9 cellular contexts compared by ENCODE assay signal in the genomic region with DNA sequence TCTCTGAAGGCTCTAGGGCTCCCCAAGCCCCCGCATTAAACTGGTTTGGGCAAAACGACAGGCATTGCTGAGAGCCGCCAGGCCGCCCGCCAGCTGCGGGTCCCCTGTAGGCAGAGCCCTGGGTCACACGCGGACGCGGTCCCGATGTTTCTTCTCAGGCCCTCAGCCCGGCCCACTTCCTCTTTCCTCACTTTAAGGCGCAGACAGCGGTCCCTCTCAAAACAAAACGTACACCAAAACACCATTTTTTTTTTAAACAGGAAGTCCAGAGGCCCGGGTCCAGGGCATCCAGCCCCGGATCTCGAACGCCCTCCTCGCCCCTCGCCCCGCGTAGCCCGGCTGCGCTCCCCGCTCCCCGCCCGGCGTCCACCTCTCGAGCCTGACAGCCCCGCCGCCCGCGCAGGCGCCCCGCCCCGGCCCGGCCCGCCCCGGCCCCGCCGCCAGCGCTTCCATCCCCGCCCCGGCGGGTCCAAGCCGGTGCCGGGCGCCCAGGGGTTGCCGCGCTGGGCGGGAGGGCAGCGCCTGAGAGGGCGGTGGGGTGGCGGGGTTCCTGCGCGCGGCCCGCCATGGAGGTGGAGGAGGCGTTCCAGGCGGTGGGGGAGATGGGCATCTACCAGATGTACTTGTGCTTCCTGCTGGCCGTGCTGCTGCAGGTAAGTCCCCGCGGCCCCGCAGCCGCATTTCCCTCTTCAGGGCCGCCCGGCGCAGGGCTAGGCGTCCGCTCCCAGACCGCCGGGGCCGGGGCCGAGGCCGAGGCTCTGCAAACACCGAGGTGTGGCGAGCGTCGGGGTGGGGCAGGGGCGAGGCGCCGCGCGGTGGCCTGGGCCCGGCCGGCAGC. TPM values are rescaled to one million over a fixed set of nuclear protein-coding genes. Genes with fewer than 3 reads are reported as not detected.
DNase-seq lines count a peak whose midpoint lies in the region; ATAC-seq, FAIRE-seq and TF ChIP-seq lines count a peak whose summit lies in the region.
"Had no signal": no experiment of that assay in that cellular context is flagged by ENCODE, and none has a peak within 500 bp of the region (broad histone marks: within the 10 kb centered on the region; RNA-seq: fewer than 3 reads in every experiment).

A gene (plus strand): TSS at position 452 of the 838 bp plus-strand sequence. CDS start 115 bp downstream, at position 567.

- no peaks in the 10 kb centered on the region for H3K36me3 Mint-ChIP-seq in astrocyte (ENCODE audit: low read depth, unreplicated experiment)

- DNase-seq in DMS114 treated with DMSO at 0.1 percent for 48 hours (lab: John Stamatoyannopoulos, UW; ENCODE audit: unreplicated experiment), result peak; percentile 23
- peak; percentile 70 for DNase-seq in SIG-M5 (lab: John Stamatoyannopoulos, UW)
- DNase-seq in astrocyte (ENCODE audit: low read depth), result peak; percentile 1
- DNase-seq in right cardiac atrium, result peak; percentile 72 to 92 (median 87)
- peak; percentile 92 for DNase-seq in posterior vena cava (ENCODE audit: low spot score)
- no peak for DNase-seq in COR-L47 (lab: John Stamatoyannopoulos, UW)

- no peak for TF ChIP-seq CTCF in astrocyte (IDR thresholded peaks at IDR 0.05; ENCODE audit: insufficient read depth, low read depth, low read length)

- peak within 1 kb of the TSS; percentile 59 for H3K4me3 ChIP-seq in astrocyte (ENCODE audit: insufficient read depth, low read depth, low read length)
- H3K4me3 ChIP-seq in right cardiac atrium (ENCODE audit: low read length), result peak within 1 kb of the TSS; percentile 94

- no peaks in the 10 kb centered on the region for H3K9me3 Mint-ChIP-seq in astrocyte (ENCODE audit: unreplicated experiment)

- no peaks in the 10 kb centered on the region for H3K79me2 ChIP-seq in astrocyte (ENCODE audit: insufficient read depth, low read length)

- ATAC-seq in GM19452 (IDR thresholded peaks at IDR 0.05; ENCODE audit: unreplicated experiment), result peak; percentile 89
- ATAC-seq in HG03469 (IDR thresholded peaks at IDR 0.05; ENCODE audit: unreplicated experiment), result peak; percentile 85
- peak; percentile 88 to 89 for ATAC-seq in right cardiac atrium

- no peaks in the 10 kb centered on the region for H3K4me1 ChIP-seq in astrocyte (ENCODE audit: insufficient read depth, low read length)
- no peaks in the 10 kb centered on the region for H3K4me1 ChIP-seq in right cardiac atrium (ENCODE audit: control insufficient read depth, insufficient read depth, low read length)

- H3K27me3 Mint-ChIP-seq in astrocyte (ENCODE audit: low read depth, unreplicated experiment), result no peaks in the 10 kb centered on the region

- H3K9me3 ChIP-seq in astrocyte (ENCODE audit: insufficient read depth, low read depth, low read length) (no peaks in the 10 kb centered on the region), right cardiac atrium (ENCODE audit: control insufficient read depth, low read length) (no peaks in the 10 kb centered on the region)

- H3K4me1 Mint-ChIP-seq in astrocyte (ENCODE audit: low read depth, unreplicated experiment), result peaks cover 17% of the 10 kb centered on the region

- peaks cover 4% of the 10 kb centered on the region for H3K27me3 ChIP-seq in astrocyte (ENCODE audit: insufficient read depth, low read length)
- no peaks in the 10 kb centered on the region for H3K27me3 ChIP-seq in right cardiac atrium (ENCODE audit: control insufficient read depth, insufficient read depth)

- intact Hi-C loops in right cardiac atrium (cut with DNase I), result loop anchor here in 1 of 4 donors (10.0 kb wide), 1 partner anchor 171 kb away; no protein-coding TSS in a partner anchor
- intact Hi-C loops in posterior vena cava (cut with DNase I), result no loop called here

- FAIRE-seq in astrocyte (lab: Jason Lieb, UNC), result no peak

- WGBS in right cardiac atrium, result 1% methylated on average over 87 of the region's 87 CpGs

- H3K27ac Mint-ChIP-seq in astrocyte (ENCODE audit: unreplicated experiment), result peak within 1 kb of the TSS; percentile 97

- H3K27ac ChIP-seq in astrocyte (ENCODE audit: low read depth, low read length) (no peak within 1 kb of the TSS), right cardiac atrium (ENCODE audit: low read length) (peak within 1 kb of the TSS; percentile 62)

- H4K20me1 ChIP-seq in astrocyte (ENCODE audit: insufficient read depth, low read length), result no peaks in the 10 kb centered on the region

- H2AFZ ChIP-seq in astrocyte (ENCODE audit: low read depth, low read length), result peak within 1 kb of the TSS; percentile 73

- H3K36me3 ChIP-seq in astrocyte (ENCODE audit: insufficient read depth, low read length), result no peaks in the 10 kb centered on the region

- peak within 1 kb of the TSS; percentile 94 for H3K4me3 Mint-ChIP-seq in astrocyte (ENCODE audit: unreplicated experiment)

- peak within 1 kb of the TSS; percentile 86 for H3K4me2 ChIP-seq in astrocyte (ENCODE audit: low read length)

- H3K9ac ChIP-seq in astrocyte (ENCODE audit: low read length), result peak within 1 kb of the TSS; percentile 64

RNA-seq across cellular contexts. Expression of the gene that starts here (rescaled TPM):
- total RNA-seq in astrocyte (10.3 and 12.0 TPM in 2 replicates), right cardiac atrium (1 to 10 TPM; 4.5 to 9.3 (median 5.6) TPM), posterior vena cava (1 to 10 TPM; 3.1 to 6.1 TPM)
- 3.5 TPM for polyA plus RNA-seq in right cardiac atrium
- total RNA-seq: dermis microvascular lymphatic vessel endothelial cell had no signal
